Comparison of ENCODE assay signal across 9 cellular contexts in the genomic region with DNA sequence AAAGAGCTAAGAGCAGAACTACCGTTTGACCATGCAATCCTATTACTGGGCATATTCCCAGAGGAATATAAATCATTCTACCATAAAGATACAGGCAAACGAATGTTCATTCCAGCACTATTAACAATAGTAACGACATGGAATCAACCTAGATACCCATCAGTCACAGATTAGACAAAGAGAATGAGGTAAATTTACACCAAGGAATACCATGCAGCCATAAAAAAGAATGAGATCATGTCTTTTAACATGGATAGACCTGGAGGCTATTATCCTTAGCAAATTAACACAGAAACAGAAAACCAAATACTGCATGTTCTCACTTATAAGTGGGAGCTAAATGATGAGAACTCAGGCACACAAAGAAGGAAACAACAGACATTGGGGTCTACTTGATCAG.
"Had no signal": no experiment of that assay in that cellular context is flagged by ENCODE, and none has a peak within 500 bp of the region (broad histone marks: within the 10 kb centered on the region; RNA-seq: fewer than 3 reads in every experiment).

No MANE protein-coding gene starts in this region.

- DNase-seq: IMR-90, Karpas-422, KBM-7, KG1 had no signal

- H3K27ac ChIP-seq: HL-60, KMS-11 had no signal

- H3K4me3 ChIP-seq: K562 had no signal

- ATAC-seq: HepG2, K562 had no signal

- H3K4me2 ChIP-seq: KMS-11 had no signal

- FAIRE-seq: HepG2, HTR-8/SVneo, K562 had no signal
